1 cellular context compared by ENCODE assay signal in genomic region chr7:157402911-157403534, GRCh38.
TF ChIP-seq lines count a peak whose summit lies in the region.

No MANE protein-coding gene starts in this region.

TF ChIP-seq in K562, 482 proteins besides CTCF, POLR2A, EP300 and RAD21 (continued from another document and continues in another):
- TF ChIP-seq FOXO4 (CRISPR knock-in tag; IDR thresholded peaks at IDR 0.05) (no peak), HMGXB4 (CRISPR knock-in tag; IDR thresholded peaks at IDR 0.05) (0 out of 2 replicates have a peak, but pooled peaks have one; percentile 34), ZNF766 (CRISPR knock-in tag; conservative IDR thresholded peaks at IDR 0.05) (no peak; the same call in 1 of the 2 replicates), E2F6 (IDR thresholded peaks at IDR 0.05; ENCODE audit: borderline replicate concordance in 1 of 2, extremely low read depth in 1 of 2, insufficient read depth in 1 of 2, insufficient read length in 1 of 2, low read depth in 1 of 2, low read length in 1 of 2, poor library complexity in 1 of 2, severe bottlenecking in 1 of 2) (peak in 1 of 2 experiments; percentile 37), HDAC2 (IDR thresholded peaks at IDR 0.05) (0 out of 2 replicates have a peak, but pooled peaks have one; percentile 33), CREB3L1 (IDR thresholded peaks at IDR 0.05; ENCODE audit: borderline replicate concordance, low read depth) (peak; percentile 80; the same call in 1 of the 2 replicates), ZBTB9 (CRISPR knock-in tag; IDR thresholded peaks at IDR 0.05) (no peak), E2F8 (IDR thresholded peaks at IDR 0.05; ENCODE audit: low read depth, partially characterized antibody) (no peak), SREBF1 (IDR thresholded peaks at IDR 0.05; ENCODE audit: borderline replicate concordance, low read depth, low read length) (no peak), ZNF75A (CRISPR knock-in tag; IDR thresholded peaks at IDR 0.05) (no peak), FOSL1 (tag; conservative IDR thresholded peaks at IDR 0.05) (no peak), DPF2 (IDR thresholded peaks at IDR 0.05) (peak; percentile 85), HOXB6 (CRISPR knock-in tag; IDR thresholded peaks at IDR 0.05; ENCODE audit: borderline replicate concordance) (no peak), ATF1 (CRISPR knock-in tag; IDR thresholded peaks at IDR 0.05) (no peak), ATF1 (tag; IDR thresholded peaks at IDR 0.05) (peak; percentile 53), SMC3 (conservative IDR thresholded peaks at IDR 0.05; ENCODE audit: insufficient read depth, low read depth, low read length) (no peak), ZNF398 (CRISPR knock-in tag; IDR thresholded peaks at IDR 0.05) (no peak), MTA2 (IDR thresholded peaks at IDR 0.05; ENCODE audit: low read depth) (peak; percentile 56), CC2D1A (IDR thresholded peaks at IDR 0.05) (no peak), ZNF77 (CRISPR knock-in tag; IDR thresholded peaks at IDR 0.05) (no peak), ARID2 (IDR thresholded peaks at IDR 0.05) (no peak), FOXP1 (CRISPR knock-in tag; IDR thresholded peaks at IDR 0.05) (no peak), KDM5B (IDR thresholded peaks at IDR 0.05; ENCODE audit: insufficient replicate concordance, low read depth, low read length) (no peak), OTX1 (CRISPR knock-in tag; IDR thresholded peaks at IDR 0.05) (no peak), SMARCE1 (IDR thresholded peaks at IDR 0.05) (peak; percentile 60; the same call in 1 of the 2 replicates), ZNF175 (CRISPR knock-in tag; IDR thresholded peaks at IDR 0.05; ENCODE audit: low read depth) (no peak), CREB1 (IDR thresholded peaks at IDR 0.05) (0 out of 2 replicates have a peak, but pooled peaks have one; percentile 49), CREB1 (CRISPR knock-in tag; IDR thresholded peaks at IDR 0.05) (no peak), KLF16 (IDR thresholded peaks at IDR 0.05) (peak; percentile 71; the same call in 1 of the 2 replicates), TSC22D4 (tag; IDR thresholded peaks at IDR 0.05) (no peak), ZKSCAN1 (IDR thresholded peaks at IDR 0.05; ENCODE audit: low read depth, low read length) (no peak), THRB (CRISPR knock-in tag; conservative IDR thresholded peaks at IDR 0.05) (no peak), ZNF12 (CRISPR knock-in tag; IDR thresholded peaks at IDR 0.05) (no peak), SRSF1 (IDR thresholded peaks at IDR 0.05; ENCODE audit: low read depth, low read length) (no peak), TAF15 (IDR thresholded peaks at IDR 0.05; ENCODE audit: low read depth, low read length) (no peak), SOX6 (IDR thresholded peaks at IDR 0.05) (peak; percentile 83), MAFF (IDR thresholded peaks at IDR 0.05; ENCODE audit: low read length) (peak; percentile 75), ZNF217 (CRISPR knock-in tag; IDR thresholded peaks at IDR 0.05) (no peak), EWSR1 (IDR thresholded peaks at IDR 0.05; ENCODE audit: borderline replicate concordance, low read depth, partially characterized antibody) (no peak), ZBTB33 (CRISPR knock-in tag; IDR thresholded peaks at IDR 0.05) (no peak), FIP1L1 (IDR thresholded peaks at IDR 0.05; ENCODE audit: low read depth, low read length, poor library complexity, severe bottlenecking) (no peak), RBM34 (IDR thresholded peaks at IDR 0.05; ENCODE audit: borderline replicate concordance, insufficient read depth, low read length) (no peak), GMEB1 (CRISPR knock-in tag; IDR thresholded peaks at IDR 0.05) (no peak), MTF1 (CRISPR knock-in tag; IDR thresholded peaks at IDR 0.05; ENCODE audit: borderline replicate concordance) (no peak), ZNF316 (IDR thresholded peaks at IDR 0.05) (peak; percentile 58), ZBTB12 (CRISPR knock-in tag; IDR thresholded peaks at IDR 0.05) (no peak), ZNF311 (CRISPR knock-in tag; IDR thresholded peaks at IDR 0.05) (no peak), SPI1 (IDR thresholded peaks at IDR 0.05; ENCODE audit: borderline replicate concordance, low read depth, low read length) (peak; percentile 19; the same call in 1 of the 2 replicates), ZNF444 (CRISPR knock-in tag; IDR thresholded peaks at IDR 0.05) (no peak), L3MBTL2 (IDR thresholded peaks at IDR 0.05) (peak; percentile 48; the same call in 1 of the 2 replicates), CTBP1 (IDR thresholded peaks at IDR 0.05; ENCODE audit: borderline replicate concordance) (peak; percentile 47; the same call in 1 of the 2 replicates)
